ENCODE assay signal across 9 cellular contexts in the genomic region with DNA sequence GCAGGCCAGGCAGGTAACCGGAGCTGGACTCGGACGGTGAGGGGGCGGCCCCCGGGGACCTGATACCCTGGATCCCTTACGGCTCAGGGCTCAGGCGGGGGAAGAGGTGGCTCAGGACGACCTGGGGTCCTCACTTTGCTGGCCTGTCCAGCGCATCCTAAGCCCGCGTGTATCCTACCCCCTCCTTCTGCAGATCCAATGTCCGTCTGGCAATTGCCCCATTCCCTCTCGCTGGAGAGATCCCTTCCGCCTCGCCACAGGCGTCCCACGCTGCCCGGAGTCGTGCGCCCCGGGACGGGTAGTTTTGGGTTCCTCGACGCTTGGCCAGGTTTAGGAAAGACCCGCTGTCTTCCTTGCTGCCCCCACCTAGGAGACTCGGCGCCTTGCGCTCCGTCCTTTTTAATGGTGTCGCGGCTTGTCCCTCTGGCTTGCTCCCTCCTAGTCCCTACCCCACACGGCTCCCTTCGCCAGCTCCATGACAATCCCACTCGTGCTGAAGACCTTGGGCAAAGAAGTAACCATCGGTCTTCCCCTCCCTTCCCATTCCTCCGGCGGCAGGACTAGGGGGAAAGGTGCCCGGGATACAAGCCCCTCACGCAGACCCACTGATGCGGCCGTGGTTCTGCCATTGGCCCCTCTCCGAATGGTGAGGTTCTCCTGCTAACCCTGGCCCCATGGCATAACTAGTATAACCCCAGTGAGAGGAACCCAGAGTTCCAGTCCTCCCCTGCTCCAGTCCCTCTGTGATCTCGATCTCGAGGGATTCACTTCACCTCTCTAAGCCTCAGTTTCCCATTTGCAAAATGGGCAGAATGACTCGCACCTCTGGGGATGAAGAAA.
DNase-seq lines count a peak whose midpoint lies in the region; ATAC-seq and TF ChIP-seq lines count a peak whose summit lies in the region.
"Had no signal": no experiment of that assay in that cellular context is flagged by ENCODE, and none has a peak within 500 bp of the region (broad histone marks: within the 10 kb centered on the region; RNA-seq: fewer than 3 reads in every experiment).

No MANE protein-coding gene starts in this region.

- H3K4me1 ChIP-seq in esophagus squamous epithelium = peaks cover 55 to 81% (median 63%) of the 10 kb centered on the region in 3 donors
- peaks cover 15 to 22% of the 10 kb centered on the region in 2 experiments for H3K4me1 ChIP-seq in trophoblast cell (ENCODE audit: control insufficient read depth in 1 of 2, insufficient read depth in 2 of 2, low read length in 2 of 2)
- peaks cover 8% of the 10 kb centered on the region for H3K4me1 ChIP-seq in ovary (ENCODE audit: insufficient read depth)

- no peaks in the 10 kb centered on the region for H3K9me3 ChIP-seq in esophagus squamous epithelium
- peaks cover 21% of the 10 kb centered on the region for H3K9me3 ChIP-seq in trophoblast cell (ENCODE audit: insufficient read depth, low read depth, low read length)
- no peaks in the 10 kb centered on the region for H3K9me3 ChIP-seq in ovary

- H3K27me3 ChIP-seq in esophagus squamous epithelium (peaks cover 44 to 100% (median 78%) of the 10 kb centered on the region in 4 donors), trophoblast cell (ENCODE audit: insufficient read depth, low read length) (peaks cover 85% of the 10 kb centered on the region), ovary (peaks cover 14% of the 10 kb centered on the region)

- intact Hi-C loops in esophagus squamous epithelium (cut with DNase I) (no loop called here), ovary (cut with DNase I) (no loop called here)

- H3K27ac ChIP-seq in esophagus squamous epithelium (no peak overlapping the region), trophoblast cell (ENCODE audit: low read depth, low read length) (no peak overlapping the region), ovary (no peak overlapping the region)
- H3K27ac ChIP-seq: RWPE1 had no signal

- H3K14ac ChIP-seq in trophoblast cell (ENCODE audit: low read length) = no peak overlapping the region

- no peak overlapping the region for H2AK5ac ChIP-seq in trophoblast cell (ENCODE audit: low read length)

- H2BK12ac ChIP-seq in trophoblast cell (ENCODE audit: low read length) = no peak overlapping the region

- TF ChIP-seq CTCF in esophagus squamous epithelium (IDR thresholded peaks at IDR 0.05) (no peak), ovary (IDR thresholded peaks at IDR 0.05) (no peak)

- no peak overlapping the region for H2BK5ac ChIP-seq in trophoblast cell (ENCODE audit: low read depth, low read length, poor library complexity)

- no peak overlapping the region for H2AFZ ChIP-seq in trophoblast cell (ENCODE audit: insufficient read depth, low read length, poor library complexity)

- no peak overlapping the region for H3K9ac ChIP-seq in trophoblast cell (ENCODE audit: low read length)

- H4K12ac ChIP-seq in trophoblast cell (ENCODE audit: low read depth, low read length) = no peak overlapping the region

- TF ChIP-seq EP300 in ovary (IDR thresholded peaks at IDR 0.05) = no peak

- H3K36me3 ChIP-seq in esophagus squamous epithelium (no peaks in the 10 kb centered on the region), trophoblast cell (ENCODE audit: control insufficient read depth in 1 of 2, insufficient read depth in 2 of 2, low read length in 2 of 2) (no peaks in the 10 kb centered on the region), ovary (no peaks in the 10 kb centered on the region)

- H3K18ac ChIP-seq in trophoblast cell (ENCODE audit: low read length) = no peak overlapping the region

- H3K23ac ChIP-seq in trophoblast cell (ENCODE audit: low read length) = no peak overlapping the region

- peaks cover 9% of the 10 kb centered on the region for H3K79me1 ChIP-seq in trophoblast cell (ENCODE audit: low read length)

- H4K91ac ChIP-seq in trophoblast cell (ENCODE audit: low read depth, low read length) = no peak overlapping the region

- WGBS in esophagus squamous epithelium, 2 donors = 4 to 6% methylated on average over 19 to 26 of the region's 45 CpGs
- WGBS in trophoblast cell (ENCODE audit: extremely low coverage, insufficient coverage, insufficient read length) = no CpG with 5 or more reads among the region's 45 CpGs
- WGBS in ovary, 3 donors = 4 to 6% (median 5%) methylated on average over 34 to 45 of the region's 45 CpGs

- H2BK120ac ChIP-seq in trophoblast cell (ENCODE audit: insufficient read depth, low read length, poor library complexity) = no peak overlapping the region

- peak; percentile 14 for ATAC-seq in SK-N-SH treated with all-trans-retinoic acid at 6 μM for 48 hours
- no peak for ATAC-seq in HG02981 (IDR thresholded peaks at IDR 0.05; ENCODE audit: unreplicated experiment)

- TF ChIP-seq POLR2A in esophagus squamous epithelium (IDR thresholded peaks at IDR 0.05) = no peak
- no peak for TF ChIP-seq POLR2A in ovary (IDR thresholded peaks at IDR 0.05)

- peak overlapping the region; percentile 48 for H3K4me2 ChIP-seq in trophoblast cell (ENCODE audit: low read length)

- peak; percentile 39 for DNase-seq in Daoy (ENCODE audit: low read depth)
- DNase-seq in esophagus squamous epithelium (lab: John Stamatoyannopoulos, UW) = no peak
- DNase-seq in trophoblast cell = no peak
- DNase-seq in globus pallidus (ENCODE audit: low spot score) = no peak
- DNase-seq in ovary = no peak
- DNase-seq in cortex of kidney (lab: John Stamatoyannopoulos, UW) = no peak

- H4K8ac ChIP-seq in trophoblast cell (ENCODE audit: low read depth, low read length) = no peak overlapping the region

- H3K4ac ChIP-seq in trophoblast cell (ENCODE audit: low read depth, low read length) = no peak overlapping the region

- no peaks in the 10 kb centered on the region for H3K79me2 ChIP-seq in trophoblast cell (ENCODE audit: control insufficient read depth, insufficient read depth, low read length, poor library complexity)

- H3K4me3 ChIP-seq in esophagus squamous epithelium (peak overlapping the region; percentile 0 to 77 (median 44)), trophoblast cell (ENCODE audit: low read depth, low read length) (no peak overlapping the region), ovary (no peak overlapping the region)

TF ChIP-seq in SK-N-SH treated with all-trans-retinoic acid at 6 μM for 48 hours, 23 proteins besides CTCF, POLR2A, EP300 and RAD21:
- TF ChIP-seq BACH2 (CRISPR knock-in tag; IDR thresholded peaks at IDR 0.05; ENCODE audit: borderline replicate concordance) (no peak), ZFP30 (CRISPR knock-in tag; IDR thresholded peaks at IDR 0.05) (no peak), ZNF565 (CRISPR knock-in tag; conservative IDR thresholded peaks at IDR 0.05; ENCODE audit: low read depth) (no peak), ZNF8 (CRISPR knock-in tag; IDR thresholded peaks at IDR 0.05) (no peak), ISL1 (CRISPR knock-in tag; IDR thresholded peaks at IDR 0.05) (no peak)
- TF ChIP-seq, protein P1, sequence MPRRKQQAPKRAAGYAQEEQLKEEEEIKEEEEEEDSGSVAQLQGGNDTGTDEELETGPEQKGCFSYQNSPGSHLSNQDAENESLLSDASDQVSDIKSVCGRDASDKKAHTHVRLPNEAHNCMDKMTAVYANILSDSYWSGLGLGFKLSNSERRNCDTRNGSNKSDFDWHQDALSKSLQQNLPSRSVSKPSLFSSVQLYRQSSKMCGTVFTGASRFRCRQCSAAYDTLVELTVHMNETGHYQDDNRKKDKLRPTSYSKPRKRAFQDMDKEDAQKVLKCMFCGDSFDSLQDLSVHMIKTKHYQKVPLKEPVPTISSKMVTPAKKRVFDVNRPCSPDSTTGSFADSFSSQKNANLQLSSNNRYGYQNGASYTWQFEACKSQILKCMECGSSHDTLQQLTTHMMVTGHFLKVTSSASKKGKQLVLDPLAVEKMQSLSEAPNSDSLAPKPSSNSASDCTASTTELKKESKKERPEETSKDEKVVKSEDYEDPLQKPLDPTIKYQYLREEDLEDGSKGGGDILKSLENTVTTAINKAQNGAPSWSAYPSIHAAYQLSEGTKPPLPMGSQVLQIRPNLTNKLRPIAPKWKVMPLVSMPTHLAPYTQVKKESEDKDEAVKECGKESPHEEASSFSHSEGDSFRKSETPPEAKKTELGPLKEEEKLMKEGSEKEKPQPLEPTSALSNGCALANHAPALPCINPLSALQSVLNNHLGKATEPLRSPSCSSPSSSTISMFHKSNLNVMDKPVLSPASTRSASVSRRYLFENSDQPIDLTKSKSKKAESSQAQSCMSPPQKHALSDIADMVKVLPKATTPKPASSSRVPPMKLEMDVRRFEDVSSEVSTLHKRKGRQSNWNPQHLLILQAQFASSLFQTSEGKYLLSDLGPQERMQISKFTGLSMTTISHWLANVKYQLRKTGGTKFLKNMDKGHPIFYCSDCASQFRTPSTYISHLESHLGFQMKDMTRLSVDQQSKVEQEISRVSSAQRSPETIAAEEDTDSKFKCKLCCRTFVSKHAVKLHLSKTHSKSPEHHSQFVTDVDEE (CRISPR knock-in tag; IDR thresholded peaks at IDR 0.05) = no peak
- TF ChIP-seq, protein P2, sequence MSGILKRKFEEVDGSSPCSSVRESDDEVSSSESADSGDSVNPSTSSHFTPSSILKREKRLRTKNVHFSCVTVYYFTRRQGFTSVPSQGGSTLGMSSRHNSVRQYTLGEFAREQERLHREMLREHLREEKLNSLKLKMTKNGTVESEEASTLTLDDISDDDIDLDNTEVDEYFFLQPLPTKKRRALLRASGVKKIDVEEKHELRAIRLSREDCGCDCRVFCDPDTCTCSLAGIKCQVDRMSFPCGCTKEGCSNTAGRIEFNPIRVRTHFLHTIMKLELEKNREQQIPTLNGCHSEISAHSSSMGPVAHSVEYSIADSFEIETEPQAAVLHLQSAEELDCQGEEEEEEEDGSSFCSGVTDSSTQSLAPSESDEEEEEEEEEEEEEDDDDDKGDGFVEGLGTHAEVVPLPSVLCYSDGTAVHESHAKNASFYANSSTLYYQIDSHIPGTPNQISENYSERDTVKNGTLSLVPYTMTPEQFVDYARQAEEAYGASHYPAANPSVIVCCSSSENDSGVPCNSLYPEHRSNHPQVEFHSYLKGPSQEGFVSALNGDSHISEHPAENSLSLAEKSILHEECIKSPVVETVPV (CRISPR knock-in tag; IDR thresholded peaks at IDR 0.05) = no peak

Comparison
In these comparisons a context has a peak if more than half of its experiments do, and no peak if none do; other contexts are left out.
1. H3K4me3 ChIP-seq: peak in esophagus squamous epithelium (4 of 4); none in trophoblast cell (single experiment) and ovary (single experiment).